ENCODE assay signal across 12 cellular contexts in genomic region chr12:3683670-3684069, GRCh38.
A peak's percentile ranks its signal among the peaks of the same experiment; 100 is the strongest.
DNase-seq lines count a peak whose midpoint lies in the region; ATAC-seq and TF ChIP-seq lines count a peak whose summit lies in the region.
"Had no signal": no experiment of that assay in that cellular context is flagged by ENCODE, and none has a peak within 500 bp of the region (broad histone marks: within the 10 kb centered on the region; RNA-seq: fewer than 3 reads in every experiment).

No MANE protein-coding gene starts in this region.

- H2BK5ac ChIP-seq in IMR-90 (ENCODE audit: low read depth, low read length, poor library complexity, severe bottlenecking), result no peak overlapping the region

- no peaks in the 10 kb centered on the region for H3K9me1 ChIP-seq in IMR-90 (ENCODE audit: insufficient read depth, low read length)

- no peaks in the 10 kb centered on the region for H4K20me1 ChIP-seq in IMR-90 (ENCODE audit: insufficient read depth, low read length)

- no peak overlapping the region for H3K56ac ChIP-seq in IMR-90 (ENCODE audit: extremely low read depth, insufficient read depth, low read length)

- CTCF ChIA-PET in IMR-90 (lab: Yijun Ruan, JAX), result no interaction called here

- H4K8ac ChIP-seq in IMR-90 (ENCODE audit: low read depth in 2 of 2, low read length in 2 of 2), result no peak overlapping the region

- H2AK5ac ChIP-seq in IMR-90 (ENCODE audit: low read depth, low read length), result no peak overlapping the region

- no peaks in the 10 kb centered on the region for H3K79me1 ChIP-seq in IMR-90 (ENCODE audit: low read depth in 1 of 2, low read length in 2 of 2)

- H3K18ac ChIP-seq in IMR-90 (ENCODE audit: low read depth, low read length), result no peak overlapping the region

- intact Hi-C loops in IMR-90 (cut with micrococcal nuclease), result no loop called here

- TF ChIP-seq CTCF in IMR-90 (conservative IDR thresholded peaks at IDR 0.05; ENCODE audit: low read depth, low read length) (no peak), epithelial cell of esophagus (IDR thresholded peaks at IDR 0.05; ENCODE audit: insufficient read depth, low read depth, low read length, missing control alignments) (no peak)

- no peak overlapping the region for H3K23ac ChIP-seq in IMR-90 (ENCODE audit: low read depth, low read length)

- DNase-seq in ELR (ENCODE audit: low read depth) (peak; percentile 53), IMR-90 (peak; percentile 31), epithelial cell of esophagus (ENCODE audit: low read depth) (peak; percentile 64), myocyte (ENCODE audit: low read depth) (peak; percentile 19), HT-29 (ENCODE audit: low spot score) (no peak), substantia nigra (lab: John Stamatoyannopoulos, UW) (no peak)
- DNase-seq: activated B cell treated with CpG ODN at 0.5 μM for 24 hours, GOT3, kidney, right cardiac atrium, stomach had no signal

- no peak overlapping the region for H4K5ac ChIP-seq in IMR-90 (ENCODE audit: low read depth, low read length)

- no peak overlapping the region for H2BK15ac ChIP-seq in IMR-90 (ENCODE audit: low read depth, low read length)

- peaks cover 7% of the 10 kb centered on the region for H3K27me3 ChIP-seq in IMR-90 (ENCODE audit: control insufficient read depth, insufficient read depth, low read length)
- H3K27me3 ChIP-seq: stomach had no signal

- BruUV-seq in IMR-90 (replicated peaks; lab: Mats Ljungman, UMichigan), result no TSS peak

- WGBS in IMR-90 (ENCODE audit: extremely low coverage in 2 of 2, insufficient read length in 1 of 2), 2 experiments, result no CpG with 5 or more reads among the region's 4 CpGs

- H3K36me3 ChIP-seq in IMR-90 (ENCODE audit: control insufficient read depth, insufficient read depth, low read length), result no peaks in the 10 kb centered on the region

- no peak overlapping the region for H2BK20ac ChIP-seq in IMR-90 (ENCODE audit: low read depth, low read length)

- no peak overlapping the region for H3K9ac ChIP-seq in IMR-90 (ENCODE audit: low read depth, low read length)

- no peak overlapping the region for H2AFZ ChIP-seq in IMR-90 (replicated peaks; ENCODE audit: low read length, poor library complexity)

- no peak for TF ChIP-seq POLR2A in IMR-90 (IDR thresholded peaks at IDR 0.05; ENCODE audit: low read depth, low read length)

- no peak overlapping the region for H4K91ac ChIP-seq in IMR-90 (ENCODE audit: insufficient read depth, low read depth, low read length)

- H3K9me3 ChIP-seq in IMR-90 (ENCODE audit: control insufficient read depth, insufficient read depth, low read length), result no peaks in the 10 kb centered on the region
- H3K9me3 ChIP-seq: stomach had no signal

- dilution Hi-C loops in IMR-90 (cut with HindIII; ENCODE audit: low sequenced_read_pairs, unreplicated experiment), result no loop called here

- no peaks in the 10 kb centered on the region for H3K4me1 ChIP-seq in IMR-90 (ENCODE audit: control insufficient read depth, insufficient read depth, low read length)

- H3K4ac ChIP-seq in IMR-90 (ENCODE audit: low read depth, low read length), result no peak overlapping the region

- ATAC-seq in IMR-90 (ENCODE audit: low read depth) (no peak), HG02938 (IDR thresholded peaks at IDR 0.05; ENCODE audit: unreplicated experiment) (no peak)

- no peak for TF ChIP-seq RAD21 in IMR-90 (IDR thresholded peaks at IDR 0.05; ENCODE audit: low read length)

- H3K4me2 ChIP-seq in IMR-90 (ENCODE audit: low read depth, low read length), result no peak overlapping the region

- no peak overlapping the region for H2BK120ac ChIP-seq in IMR-90 (ENCODE audit: low read depth, low read length)

- no peak overlapping the region for H2AK9ac ChIP-seq in IMR-90 (replicated peaks; ENCODE audit: low read depth, low read length, poor library complexity)

- in situ Hi-C loops in IMR-90 (cut with MboI; ENCODE audit: low sequenced_read_pairs), result no loop called here

- no peak overlapping the region for H3K14ac ChIP-seq in IMR-90 (replicated peaks; ENCODE audit: low read depth, low read length)

- no peak overlapping the region for H3K4me3 ChIP-seq in IMR-90 (ENCODE audit: insufficient read depth, low read depth, low read length)
- no peak overlapping the region for H3K4me3 ChIP-seq in epithelial cell of esophagus (ENCODE audit: low read length)
- H3K4me3 ChIP-seq: stomach had no signal

- POLR2A ChIA-PET in IMR-90 (lab: Charles Lee; ENCODE audit: unreplicated experiment), result no interaction called here

- H3K27ac ChIP-seq in IMR-90 (ENCODE audit: insufficient read depth, low read length) (no peak overlapping the region), substantia nigra (ENCODE audit: low read depth, low read length, poor library complexity, severe bottlenecking) (no peak overlapping the region)
- H3K27ac ChIP-seq: stomach had no signal

TF ChIP-seq in IMR-90, 13 proteins besides CTCF, POLR2A, EP300 and RAD21:
- TF ChIP-seq RFX5 (IDR thresholded peaks at IDR 0.05; ENCODE audit: low read depth, low read length) (no peak), MAZ (IDR thresholded peaks at IDR 0.05; ENCODE audit: borderline replicate concordance, low read depth, low read length) (no peak), SMC3 (IDR thresholded peaks at IDR 0.05; ENCODE audit: low read depth, low read length) (no peak), CEBPB (IDR thresholded peaks at IDR 0.05; ENCODE audit: low read depth, low read length) (no peak), MAFK (IDR thresholded peaks at IDR 0.05; ENCODE audit: low read depth, low read length) (no peak), FOS (IDR thresholded peaks at IDR 0.05; ENCODE audit: low read depth, low read length) (no peak), MXI1 (IDR thresholded peaks at IDR 0.05; ENCODE audit: borderline replicate concordance, low read depth, low read length) (no peak), RCOR1 (IDR thresholded peaks at IDR 0.05; ENCODE audit: insufficient replicate concordance, low read length) (no peak), USF2 (IDR thresholded peaks at IDR 0.05; ENCODE audit: low read depth, low read length) (no peak), BHLHE40 (IDR thresholded peaks at IDR 0.05; ENCODE audit: low read depth, low read length) (no peak), CHD1 (IDR thresholded peaks at IDR 0.05; ENCODE audit: low read depth, low read length) (no peak), ELK1 (IDR thresholded peaks at IDR 0.05; ENCODE audit: borderline replicate concordance, low read depth, low read length) (no peak), NFE2L2 (IDR thresholded peaks at IDR 0.05; ENCODE audit: low read depth, low read length) (no peak)

Comparison
In these comparisons a context has a peak if more than half of its experiments do, and no peak if none do; other contexts are left out.
1. DNase-seq: peak in ELR (single experiment), IMR-90 (single experiment), epithelial cell of esophagus (single experiment) and myocyte (single experiment); none in HT-29 (single experiment) and substantia nigra (0 of 49).